ENCODE assay signal across 17 cellular contexts in the genomic region with DNA sequence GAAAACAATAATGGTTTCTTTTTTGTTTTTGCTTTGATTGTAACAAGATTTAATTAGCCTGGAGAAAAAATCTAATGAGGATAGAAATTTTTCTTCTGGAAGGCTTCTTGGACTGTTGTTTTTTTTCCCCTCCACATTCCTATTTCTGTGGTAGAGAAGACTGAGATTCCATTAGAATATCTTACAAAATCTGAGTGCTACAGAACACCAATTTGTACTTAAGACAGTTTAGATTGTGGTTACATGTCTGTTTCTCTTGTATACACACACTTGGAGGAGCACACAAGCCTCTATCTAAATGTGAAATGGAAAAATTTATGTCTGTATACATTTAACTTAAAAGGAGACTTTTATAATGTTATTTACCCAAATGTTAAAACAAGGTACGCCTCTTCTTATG.
DNase-seq lines count a peak whose midpoint lies in the region; ATAC-seq, FAIRE-seq and TF ChIP-seq lines count a peak whose summit lies in the region.
"Had no signal": no experiment of that assay in that cellular context is flagged by ENCODE, and none has a peak within 500 bp of the region (broad histone marks: within the 10 kb centered on the region; RNA-seq: fewer than 3 reads in every experiment).

No MANE protein-coding gene starts in this region.

- H3K27ac ChIP-seq in small intestine (ENCODE audit: low read depth in 1 of 2, low read length in 1 of 2), result no peak overlapping the region

- DNase-seq in AG10803 (ENCODE audit: low read depth) (peak; percentile 28), amniotic epithelial cell (ENCODE audit: low read depth) (peak; percentile 31), fibroblast of peridontal ligament (ENCODE audit: extremely low read depth) (peak; percentile 69), small intestine (no peak), RKO (ENCODE audit: low spot score) (no peak), DMS79 treated with DMSO at 0.1 percent for 48 hours (lab: John Stamatoyannopoulos, UW) (no peak), dermis blood vessel endothelial cell (no peak)
- DNase-seq: ACHN; CD8-positive, alpha-beta memory T cell; EL had no signal

- ATAC-seq in GM21381 (IDR thresholded peaks at IDR 0.05; ENCODE audit: unreplicated experiment), result no peak
- ATAC-seq: HCT116, HepG2 had no signal

- no peaks in the 10 kb centered on the region for H3K4me1 ChIP-seq in small intestine (ENCODE audit: control insufficient read depth in 2 of 2, insufficient read depth in 1 of 2, low read depth in 1 of 2, low read length in 1 of 2)

- H3K4me3 ChIP-seq in AG10803 (ENCODE audit: low read length), result no peak overlapping the region
- H3K4me3 ChIP-seq in small intestine (ENCODE audit: low read depth in 1 of 2, low read length in 2 of 2), result no peak overlapping the region

- H3K27me3 ChIP-seq in small intestine (ENCODE audit: control insufficient read depth in 2 of 2, insufficient read depth in 2 of 2, low read length in 2 of 2), result no peaks in the 10 kb centered on the region

- WGBS in small intestine, 3 donors, result 78 to 91% (median 89%) methylated on average over 1 of the region's 1 CpG

- H3K36me3 ChIP-seq in small intestine (ENCODE audit: control insufficient read depth in 2 of 2, insufficient read depth in 2 of 2, low read length in 2 of 2), result no peaks in the 10 kb centered on the region

- H3K9me3 ChIP-seq in small intestine (ENCODE audit: control insufficient read depth, low read depth), result no peaks in the 10 kb centered on the region

- peak; percentile 33 for FAIRE-seq in small intestine (lab: Jason Lieb, UNC)
- FAIRE-seq: G401.6, GM12891, H54, HepG2, HTR-8/SVneo had no signal

- no peak for TF ChIP-seq CTCF in AG10803 (conservative IDR thresholded peaks at IDR 0.05; ENCODE audit: low read length)

Comparison
In these comparisons a context has a peak if more than half of its experiments do, and no peak if none do; other contexts are left out.
1. DNase-seq: peak in AG10803 (single experiment), amniotic epithelial cell (single experiment) and fibroblast of peridontal ligament (single experiment); none in small intestine (single experiment), RKO (single experiment), DMS79 treated with DMSO at 0.1 percent for 48 hours (single experiment) and dermis blood vessel endothelial cell (single experiment).